Comparison of ENCODE assay signal across 8 cellular contexts in the genomic region with DNA sequence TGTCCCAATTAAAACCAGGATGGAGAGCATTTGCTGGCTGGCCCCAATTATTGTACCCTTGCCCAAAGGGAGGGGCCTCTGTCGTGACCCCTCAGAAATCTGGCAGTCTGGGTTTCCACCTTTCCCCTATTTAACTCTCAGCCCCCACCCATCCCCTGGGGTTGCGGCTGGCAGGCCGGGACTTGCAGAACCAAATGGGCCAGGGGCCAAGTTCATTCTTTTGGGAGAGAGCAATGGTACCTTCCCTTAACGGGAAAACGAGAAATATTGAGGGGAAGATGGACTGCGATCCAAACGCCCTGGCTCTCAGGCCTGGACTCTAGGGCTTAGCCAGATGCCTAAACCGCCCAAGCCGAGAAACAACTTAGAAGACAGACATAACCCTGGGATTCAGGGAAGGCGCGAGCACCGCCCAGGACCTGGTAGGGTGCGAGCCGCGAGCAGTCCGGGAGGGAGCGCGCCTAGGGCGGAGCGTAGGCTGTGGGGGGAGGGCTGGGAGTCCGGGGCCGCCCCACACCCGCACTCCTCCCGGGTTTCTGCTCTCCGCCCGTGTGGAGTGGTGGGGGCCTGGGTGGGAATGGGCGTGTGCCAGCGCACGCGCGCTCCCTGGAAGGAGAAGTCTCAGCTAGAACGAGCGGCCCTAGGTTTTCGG. TPM values are rescaled to one million over a fixed set of nuclear protein-coding genes. Genes with fewer than 3 reads are reported as not detected.
DNase-seq lines count a peak whose midpoint lies in the region; ATAC-seq, FAIRE-seq and TF ChIP-seq lines count a peak whose summit lies in the region.
"Had no signal": no experiment of that assay in that cellular context is flagged by ENCODE, and none has a peak within 500 bp of the region (broad histone marks: within the 10 kb centered on the region; RNA-seq: fewer than 3 reads in every experiment).

A gene with protein sequence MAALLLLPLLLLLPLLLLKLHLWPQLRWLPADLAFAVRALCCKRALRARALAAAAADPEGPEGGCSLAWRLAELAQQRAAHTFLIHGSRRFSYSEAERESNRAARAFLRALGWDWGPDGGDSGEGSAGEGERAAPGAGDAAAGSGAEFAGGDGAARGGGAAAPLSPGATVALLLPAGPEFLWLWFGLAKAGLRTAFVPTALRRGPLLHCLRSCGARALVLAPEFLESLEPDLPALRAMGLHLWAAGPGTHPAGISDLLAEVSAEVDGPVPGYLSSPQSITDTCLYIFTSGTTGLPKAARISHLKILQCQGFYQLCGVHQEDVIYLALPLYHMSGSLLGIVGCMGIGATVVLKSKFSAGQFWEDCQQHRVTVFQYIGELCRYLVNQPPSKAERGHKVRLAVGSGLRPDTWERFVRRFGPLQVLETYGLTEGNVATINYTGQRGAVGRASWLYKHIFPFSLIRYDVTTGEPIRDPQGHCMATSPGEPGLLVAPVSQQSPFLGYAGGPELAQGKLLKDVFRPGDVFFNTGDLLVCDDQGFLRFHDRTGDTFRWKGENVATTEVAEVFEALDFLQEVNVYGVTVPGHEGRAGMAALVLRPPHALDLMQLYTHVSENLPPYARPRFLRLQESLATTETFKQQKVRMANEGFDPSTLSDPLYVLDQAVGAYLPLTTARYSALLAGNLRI (plus strand): TSS at position 628 of the 652 bp plus-strand sequence. CDS start 91 bp downstream, outside the sequence.

- H3K4me3 ChIP-seq in bronchial epithelial cell (ENCODE audit: low read depth, low read length) (peak within 1 kb of the TSS; percentile 63), iPS-18c (ENCODE audit: insufficient read depth, low read depth, low read length) (peak within 1 kb of the TSS; percentile 89), skeletal muscle satellite cell (ENCODE audit: low read length) (peak within 1 kb of the TSS; percentile 76)

- H3K9ac ChIP-seq in skeletal muscle satellite cell (ENCODE audit: low read depth, low read length) = peak within 1 kb of the TSS; percentile 63

- DNase-seq in GM13977 (ENCODE audit: low spot score) (peak; percentile 66), NCI-H82 (lab: John Stamatoyannopoulos, UW) (peak; percentile 84), bronchial epithelial cell (ENCODE audit: low read depth) (peak; percentile 48)

- H3K27me3 ChIP-seq in bronchial epithelial cell (ENCODE audit: control insufficient read depth, insufficient read depth, low read length) = no peaks in the 10 kb centered on the region
- no peaks in the 10 kb centered on the region for H3K27me3 ChIP-seq in skeletal muscle satellite cell (ENCODE audit: control insufficient read depth, insufficient read depth, low read length)

- peak within 1 kb of the TSS; percentile 97 for H3K4me2 ChIP-seq in skeletal muscle satellite cell (ENCODE audit: low read length)

- ATAC-seq in HG02943 (IDR thresholded peaks at IDR 0.05; ENCODE audit: low read depth, unreplicated experiment) = peak; percentile 25
- ATAC-seq in HG02884 (IDR thresholded peaks at IDR 0.05; ENCODE audit: unreplicated experiment) = no peak

- H3K36me3 ChIP-seq in bronchial epithelial cell (ENCODE audit: control insufficient read depth, insufficient read depth, low read length) = peaks cover 10% of the 10 kb centered on the region
- H3K36me3 ChIP-seq in skeletal muscle satellite cell (ENCODE audit: insufficient read depth, low read length) = peaks cover 25% of the 10 kb centered on the region

- FAIRE-seq in bronchial epithelial cell (lab: Jason Lieb, UNC) = no peak
- FAIRE-seq: islet of Langerhans had no signal

- peaks cover 34% of the 10 kb centered on the region for H3K4me1 ChIP-seq in skeletal muscle satellite cell (ENCODE audit: control insufficient read depth, insufficient read depth, low read length)

- in situ Hi-C loops in GM13977 (cut with MboI; ENCODE audit: low pct_unique_long_range_greater_than_20kb, low sequenced_read_pairs, unreplicated experiment) = no loop called here

- TF ChIP-seq CTCF in GM13977 (IDR thresholded peaks at IDR 0.05; ENCODE audit: extremely low read depth, insufficient read depth, missing control alignments) (no peak), bronchial epithelial cell (IDR thresholded peaks at IDR 0.05; ENCODE audit: insufficient read depth, low read length, severe bottlenecking) (no peak)

- H3K9me3 ChIP-seq in iPS-18c (ENCODE audit: control insufficient read depth, insufficient read depth, low read length) (no peaks in the 10 kb centered on the region), skeletal muscle satellite cell (replicated peaks; ENCODE audit: low read length) (no peaks in the 10 kb centered on the region)

RNA-seq across cellular contexts. Expression of the gene that starts here (rescaled TPM):
- total RNA-seq in bronchial epithelial cell = 4.1 and 7.4 TPM in 2 replicates
- total RNA-seq in skeletal muscle satellite cell (2012; rRNA removed) = 9.8 and 12.2 TPM in 2 replicates
